Comparison of ENCODE assay signal across 27 cellular contexts in the genomic region with DNA sequence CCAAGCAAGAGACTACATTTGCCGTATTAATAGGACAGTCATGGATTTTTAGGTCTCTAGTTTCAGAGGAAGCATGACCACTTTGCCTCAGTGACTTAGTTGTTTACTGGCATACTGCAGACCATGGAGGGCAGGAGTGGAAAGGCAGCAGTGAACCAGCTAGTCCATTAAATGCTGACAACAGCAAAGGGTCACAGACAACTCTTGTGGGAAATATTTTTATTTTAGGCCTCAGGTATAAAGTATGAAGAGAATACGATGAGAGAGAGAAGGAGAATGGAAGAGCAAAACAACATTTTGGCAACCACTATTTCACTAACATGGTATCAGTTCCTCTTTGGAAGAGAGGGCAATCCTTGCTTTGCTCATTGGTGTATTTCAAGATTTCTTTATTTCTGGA.
"Had no signal": no experiment of that assay in that cellular context is flagged by ENCODE, and none has a peak within 500 bp of the region (broad histone marks: within the 10 kb centered on the region; RNA-seq: fewer than 3 reads in every experiment).

No MANE protein-coding gene starts in this region.

- H3K9me3 ChIP-seq: left lung, lower lobe of right lung, pancreas, prostate gland, sigmoid colon, spleen, suprapubic skin, thoracic aorta, tibial artery, upper lobe of right lung had no signal

- ATAC-seq: left colon; left lung; lower lobe of right lung; naive thymus-derived CD8-positive, alpha-beta T cell; pancreas; right cardiac atrium; stimulated activated effector memory CD8-positive, alpha-beta T cell treated with anti-CD3 and anti-CD28 coated beads, Interleukin-12 subunit alpha, Interleukin-12 subunit beta, amount 100 ng/mL, for 72 hours; upper lobe of right lung had no signal

- DNase-seq: immature natural killer cell; kidney; left colon; left lung; lower lobe of right lung; mammary epithelial cell; mesenchymal stem cell; naive thymus-derived CD8-positive, alpha-beta T cell; nucleus accumbens; pancreas; posterior cingulate gyrus; retina; right cardiac atrium; sigmoid colon; small intestine; spleen; stimulated activated CD4-positive, alpha-beta T cell treated with anti-CD3 and anti-CD28 coated beads, Interleukin-4, amount 100 ng/mL, for 24 hours; stimulated activated naive CD4-positive, alpha-beta T cell; tibial artery; trophoblast cell; upper lobe of right lung had no signal

- H3K27me3 ChIP-seq: left lung, pancreas, sigmoid colon, suprapubic skin, tibial artery, upper lobe of right lung had no signal

- H3K4me3 ChIP-seq: left lung, lower lobe of right lung, pancreas, prostate gland, sigmoid colon, spleen, suprapubic skin, thoracic aorta, tibial artery, upper lobe of right lung had no signal

- H3K36me3 ChIP-seq: left lung, lower lobe of right lung, pancreas, prostate gland, sigmoid colon, spleen, suprapubic skin, thoracic aorta, tibial artery, upper lobe of right lung had no signal

- FAIRE-seq: islet of Langerhans, kidney, pancreas, small intestine, urothelium cell line had no signal

- H3K4me1 ChIP-seq: left lung, lower lobe of right lung, prostate gland, sigmoid colon, spleen, suprapubic skin, tibial artery, upper lobe of right lung had no signal

- H3K27ac ChIP-seq: left lung, lower lobe of right lung, pancreas, prostate gland, sigmoid colon, spleen, suprapubic skin, thoracic aorta, tibial artery, upper lobe of right lung had no signal
